10 cellular contexts compared by ENCODE assay signal in genomic region chr16:75620326-75621169, GRCh38. TPM values are rescaled to one million over a fixed set of nuclear protein-coding genes. Genes with fewer than 3 reads are reported as not detected.
DNase-seq lines count a peak whose midpoint lies in the region; TF ChIP-seq lines count a peak whose summit lies in the region.
"Had no signal": no experiment of that assay in that cellular context is flagged by ENCODE, and none has a peak within 500 bp of the region (broad histone marks: within the 10 kb centered on the region; RNA-seq: fewer than 3 reads in every experiment).

No MANE protein-coding gene starts in this region.

- BruUV-seq in mammary epithelial cell (replicated peaks; lab: Mats Ljungman, UMichigan), result no TSS peak

- POLR2A ChIA-PET in activated CD4-positive, alpha-beta memory T cell treated with anti-CD3 and anti-CD28 coated beads for 36 hours (lab: Charles Lee), result interaction anchor here (1.2 to 3.7 kb wide), 3 partner anchors 29 to 187 kb away, joined by 4 to 83 read pairs (median 17); partner anchors contain the start of genes CFDP1, GABARAPL2, KARS1 and TERF2IP

- no peaks in the 10 kb centered on the region for H4K20me1 ChIP-seq in mammary epithelial cell (ENCODE audit: insufficient read depth, low read length)

- TF ChIP-seq EP300 in esophagus muscularis mucosa (IDR thresholded peaks at IDR 0.05), result no peak

- H3K4me3 Mint-ChIP-seq in activated CD4-positive, alpha-beta memory T cell treated with anti-CD3 and anti-CD28 coated beads for 36 hours, result peak overlapping the region; percentile 96
- peak overlapping the region; percentile 32 for H3K4me3 Mint-ChIP-seq in stimulated activated naive CD8-positive, alpha-beta T cell treated with anti-CD3 and anti-CD28 coated beads, Interleukin-15, Interleukin-2, amounts not matched to agents 100 ng/mL and 50 ng/mL, for 24 hours

- H3K4me1 ChIP-seq in mammary epithelial cell (ENCODE audit: insufficient read depth, low read length) (peaks cover 11% of the 10 kb centered on the region), breast epithelium (peaks cover 0 to 11% of the 10 kb centered on the region in 2 donors), esophagus muscularis mucosa (peaks cover 14 to 32% (median 19%) of the 10 kb centered on the region in 4 donors)
- peaks cover 24% of the 10 kb centered on the region for H3K4me1 ChIP-seq in effector memory CD4-positive, alpha-beta T cell (ENCODE audit: control insufficient read depth, insufficient read depth, low read length, poor library complexity, severe bottlenecking)

- TF ChIP-seq CTCF in mammary epithelial cell (conservative IDR thresholded peaks at IDR 0.05 in 1 of 2, IDR thresholded peaks at IDR 0.05 in 1 of 2; ENCODE audit: extremely low read depth in 1 of 2, insufficient read depth in 1 of 2, low read depth in 1 of 2, low read length in 2 of 2) (no peak), breast epithelium (IDR thresholded peaks at IDR 0.05) (no peak), esophagus muscularis mucosa (IDR thresholded peaks at IDR 0.05) (no peak)

- peak overlapping the region; percentile 78 for H3K27ac Mint-ChIP-seq in activated CD4-positive, alpha-beta memory T cell treated with anti-CD3 and anti-CD28 coated beads for 36 hours
- peak overlapping the region; percentile 71 for H3K27ac Mint-ChIP-seq in stimulated activated naive CD8-positive, alpha-beta T cell treated with anti-CD3 and anti-CD28 coated beads, Interleukin-15, Interleukin-2, amounts not matched to agents 100 ng/mL and 50 ng/mL, for 24 hours

- TF ChIP-seq POLR2A in breast epithelium (IDR thresholded peaks at IDR 0.05) (no peak), esophagus muscularis mucosa (IDR thresholded peaks at IDR 0.05; ENCODE audit: low read depth) (no peak)

- dilution Hi-C loops in mammary epithelial cell (cut with HindIII; ENCODE audit: low sequenced_read_pairs), result no loop called here

- in situ Hi-C loops in mammary epithelial cell (cut with MboI; ENCODE audit: low sequenced_read_pairs in 2 of 2), result no loop called here

- H3K9ac ChIP-seq in mammary epithelial cell (ENCODE audit: insufficient read depth, low read length), result no peak overlapping the region

- peaks cover 42% of the 10 kb centered on the region for H3K36me3 Mint-ChIP-seq in activated CD4-positive, alpha-beta memory T cell treated with anti-CD3 and anti-CD28 coated beads for 36 hours
- peaks cover 51% of the 10 kb centered on the region for H3K36me3 Mint-ChIP-seq in stimulated activated naive CD8-positive, alpha-beta T cell treated with anti-CD3 and anti-CD28 coated beads, Interleukin-15, Interleukin-2, amounts not matched to agents 100 ng/mL and 50 ng/mL, for 24 hours (ENCODE audit: low read depth)

- peaks cover 56% of the 10 kb centered on the region for H3K4me1 Mint-ChIP-seq in activated CD4-positive, alpha-beta memory T cell treated with anti-CD3 and anti-CD28 coated beads for 36 hours (ENCODE audit: low read depth)
- peaks cover 33% of the 10 kb centered on the region for H3K4me1 Mint-ChIP-seq in stimulated activated naive CD8-positive, alpha-beta T cell treated with anti-CD3 and anti-CD28 coated beads, Interleukin-15, Interleukin-2, amounts not matched to agents 100 ng/mL and 50 ng/mL, for 24 hours (ENCODE audit: low read depth)

- H3K79me2 ChIP-seq in mammary epithelial cell (ENCODE audit: insufficient read depth, low read length), result peaks cover 26% of the 10 kb centered on the region

- no peak overlapping the region for H2AFZ ChIP-seq in mammary epithelial cell (ENCODE audit: low read depth, low read length)

- no peak overlapping the region for H3K4me3 ChIP-seq in mammary epithelial cell (replicated peaks in 1 of 3; ENCODE audit: insufficient read depth in 1 of 3, low read depth in 2 of 3, low read length in 3 of 3)
- no peak overlapping the region for H3K4me3 ChIP-seq in breast epithelium
- no peak overlapping the region for H3K4me3 ChIP-seq in effector memory CD4-positive, alpha-beta T cell (ENCODE audit: insufficient read depth, low read depth, low read length, poor library complexity, severe bottlenecking)
- no peak overlapping the region for H3K4me3 ChIP-seq in esophagus muscularis mucosa

- 92% methylated on average over 20 of the region's 20 CpGs for WGBS in mammary epithelial cell (ENCODE audit: low coverage, missing lambda C conversion rate)
- WGBS in esophagus muscularis mucosa, result 89% methylated on average over 19 of the region's 20 CpGs

- H3K27ac ChIP-seq in mammary epithelial cell (ENCODE audit: insufficient read depth, low read depth, low read length), result no peak overlapping the region
- no peak overlapping the region for H3K27ac ChIP-seq in breast epithelium
- peak overlapping the region; percentile 11 for H3K27ac ChIP-seq in effector memory CD4-positive, alpha-beta T cell (ENCODE audit: insufficient read depth, low read length, poor library complexity, severe bottlenecking)
- H3K27ac ChIP-seq in esophagus muscularis mucosa (replicated peaks in 1 of 4), result no peak overlapping the region

- DNase-seq in mammary epithelial cell, result no peak
- DNase-seq in breast epithelium (ENCODE audit: low spot score in 2 of 2), result no peak
- peak; percentile 72 for DNase-seq in activated CD4-positive, alpha-beta memory T cell treated with anti-CD3 and anti-CD28 coated beads for 36 hours
- DNase-seq in effector memory CD4-positive, alpha-beta T cell, result peak; percentile 43 to 64 (median 61)
- DNase-seq in HuH-7.5 (ENCODE audit: low spot score), result no peak
- DNase-seq in esophagus muscularis mucosa (ENCODE audit: extremely low spot score), result no peak
- DNase-seq in NOMO-1 (lab: John Stamatoyannopoulos, UW; ENCODE audit: unreplicated experiment in 2 of 2), result no peak
- DNase-seq: NCI-H1436 treated with DMSO at 0.1 percent for 48 hours had no signal

- intact Hi-C loops in mammary epithelial cell (cut with micrococcal nuclease), result loop anchor here (5.0 kb wide), 3 partner anchors 188 to 522 kb away; partner anchors contain the start of gene CFDP1
- intact Hi-C loops in breast epithelium (cut with DNase I; ENCODE audit: low total_unique reads), result no loop called here
- intact Hi-C loops in activated CD4-positive, alpha-beta memory T cell treated with anti-CD3 and anti-CD28 coated beads for 36 hours (cut with micrococcal nuclease), result loop anchor here (2.0 kb wide), 1 partner anchor 610 kb away; no protein-coding TSS in a partner anchor
- intact Hi-C loops in esophagus muscularis mucosa (cut with DNase I), result loop anchor here (10.0 kb wide), 1 partner anchor 146 kb away; no protein-coding TSS in a partner anchor

- H3K36me3 ChIP-seq in mammary epithelial cell (ENCODE audit: insufficient read depth, low read length) (peaks cover 13% of the 10 kb centered on the region), breast epithelium (no peaks in the 10 kb centered on the region), esophagus muscularis mucosa (peaks cover 9 to 55% (median 50%) of the 10 kb centered on the region in 4 donors)
- peaks cover 6% of the 10 kb centered on the region for H3K36me3 ChIP-seq in effector memory CD4-positive, alpha-beta T cell (ENCODE audit: control insufficient read depth, insufficient read depth, low read length)

- H3K27me3 Mint-ChIP-seq in activated CD4-positive, alpha-beta memory T cell treated with anti-CD3 and anti-CD28 coated beads for 36 hours, result no peaks in the 10 kb centered on the region
- H3K27me3 Mint-ChIP-seq in stimulated activated naive CD8-positive, alpha-beta T cell treated with anti-CD3 and anti-CD28 coated beads, Interleukin-15, Interleukin-2, amounts not matched to agents 100 ng/mL and 50 ng/mL, for 24 hours, result no peaks in the 10 kb centered on the region

- H3K9me3 Mint-ChIP-seq in activated CD4-positive, alpha-beta memory T cell treated with anti-CD3 and anti-CD28 coated beads for 36 hours, result no peaks in the 10 kb centered on the region
- H3K9me3 Mint-ChIP-seq in stimulated activated naive CD8-positive, alpha-beta T cell treated with anti-CD3 and anti-CD28 coated beads, Interleukin-15, Interleukin-2, amounts not matched to agents 100 ng/mL and 50 ng/mL, for 24 hours, result no peaks in the 10 kb centered on the region

- H3K27me3 ChIP-seq in mammary epithelial cell (ENCODE audit: insufficient read depth, low read length) (no peaks in the 10 kb centered on the region), breast epithelium (no peaks in the 10 kb centered on the region), esophagus muscularis mucosa (no peaks in the 10 kb centered on the region)
- H3K27me3 ChIP-seq in effector memory CD4-positive, alpha-beta T cell (replicated peaks; ENCODE audit: control insufficient read depth, insufficient read depth, low read length, poor library complexity, severe bottlenecking), result no peaks in the 10 kb centered on the region

- CTCF ChIA-PET in mammary epithelial cell (lab: Charles Lee; ENCODE audit: low non-redundant PET), result interaction anchor here (0.7 kb wide), 1 partner anchor 27 kb away, joined by 4 read pairs; no protein-coding TSS in a partner anchor
- CTCF ChIA-PET in activated CD4-positive, alpha-beta memory T cell treated with anti-CD3 and anti-CD28 coated beads for 36 hours (lab: Charles Lee), result interaction anchor here (0.5 to 5.1 kb wide), 9 partner anchors 9 to 421 kb away, joined by 3 to 35 read pairs (median 5); partner anchors contain the start of genes KARS1, TERF2IP and TMEM231

- H3K9me3 ChIP-seq in mammary epithelial cell (replicated peaks; ENCODE audit: insufficient read depth, low read length), result no peaks in the 10 kb centered on the region
- no peaks in the 10 kb centered on the region for H3K9me3 ChIP-seq in breast epithelium
- H3K9me3 ChIP-seq in effector memory CD4-positive, alpha-beta T cell (ENCODE audit: control insufficient read depth, low read length), result no peaks in the 10 kb centered on the region
- no peaks in the 10 kb centered on the region for H3K9me3 ChIP-seq in esophagus muscularis mucosa

- peak overlapping the region; percentile 98 for H3K4me2 ChIP-seq in mammary epithelial cell (ENCODE audit: insufficient read depth, low read depth, low read length)

RNA-seq across cellular contexts. Expression of gene ADAT1, which starts 2.5 kb away (rescaled TPM):
- 10 to 100 TPM; 62.0 to 86.5 TPM for total RNA-seq in mammary epithelial cell
- 36.3 TPM for polyA plus RNA-seq in mammary epithelial cell
- 23.8 TPM for polyA minus RNA-seq in mammary epithelial cell
- 10 to 100 TPM; 30.1 to 74.9 (median 62.3) TPM for total RNA-seq in breast epithelium
- total RNA-seq in activated CD4-positive, alpha-beta memory T cell treated with anti-CD3 and anti-CD28 coated beads for 36 hours, result 10 to 100 TPM; 39.9 to 40.2 TPM
- 10 to 100 TPM; 17.0 to 33.6 (median 22.7) TPM for total RNA-seq in esophagus muscularis mucosa

RNA-seq across cellular contexts. Expression of gene KARS1, which starts 26.9 kb away (rescaled TPM):
- total RNA-seq in mammary epithelial cell, result 100 to 1,000 TPM; 114 to 162 TPM
- polyA plus RNA-seq in mammary epithelial cell, result 165 TPM
- polyA minus RNA-seq in mammary epithelial cell, result 178 TPM
- total RNA-seq in breast epithelium, result 100 to 1,000 TPM; 107 to 135 (median 114) TPM
- total RNA-seq in activated CD4-positive, alpha-beta memory T cell treated with anti-CD3 and anti-CD28 coated beads for 36 hours, result 100 to 1,000 TPM; 273 to 277 TPM
- total RNA-seq in esophagus muscularis mucosa, result 100 to 1,000 TPM in 3 of 4 donors, 10 to 100 TPM in 1; 95.1 to 120 (median 102) TPM

RNA-seq across cellular contexts. Expression of gene TERF2IP, which starts 27.0 kb away (rescaled TPM):
- total RNA-seq in mammary epithelial cell (10 to 100 TPM; 31.7 to 40.3 TPM), breast epithelium (10 to 100 TPM; 68.2 to 79.0 (median 76.0) TPM), esophagus muscularis mucosa (10 to 100 TPM; 62.3 to 83.7 (median 64.1) TPM)
- 15.5 TPM for polyA plus RNA-seq in mammary epithelial cell
- polyA minus RNA-seq in mammary epithelial cell, result 2.8 TPM
- 10 to 100 TPM; 80.3 to 85.1 TPM for total RNA-seq in activated CD4-positive, alpha-beta memory T cell treated with anti-CD3 and anti-CD28 coated beads for 36 hours

RNA-seq across cellular contexts. Expression of gene GABARAPL2, which starts 54.4 kb away (rescaled TPM):
- total RNA-seq in mammary epithelial cell, result 10 to 100 TPM; 41.2 to 63.2 TPM
- polyA plus RNA-seq in mammary epithelial cell, result 76.8 TPM
- 49.6 TPM for polyA minus RNA-seq in mammary epithelial cell
- total RNA-seq in breast epithelium, result 100 to 1,000 TPM in 2 of 3 donors, 10 to 100 TPM in 1; 95.2 to 128 (median 104) TPM
- total RNA-seq in activated CD4-positive, alpha-beta memory T cell treated with anti-CD3 and anti-CD28 coated beads for 36 hours, result 10 to 100 TPM; 71.5 to 76.1 TPM
- total RNA-seq in esophagus muscularis mucosa, result 100 to 1,000 TPM in 2 of 4 donors, 10 to 100 TPM in 2; 84.5 to 114 (median 101) TPM

RNA-seq across cellular contexts. Expression of gene CPHXL2, which starts 56.3 kb away (rescaled TPM):
- total RNA-seq in mammary epithelial cell (not detected), breast epithelium (not detected), esophagus muscularis mucosa (not detected)
- polyA plus RNA-seq in mammary epithelial cell, result not detected
- polyA minus RNA-seq in mammary epithelial cell, result not detected
- total RNA-seq in activated CD4-positive, alpha-beta memory T cell treated with anti-CD3 and anti-CD28 coated beads for 36 hours, result not detected
- total RNA-seq: cerebellum had no signal

Comparison
In these comparisons a context has a peak if more than half of its experiments do, and no peak if none do; other contexts are left out.
1. DNase-seq: peak in activated CD4-positive, alpha-beta memory T cell treated with anti-CD3 and anti-CD28 coated beads for 36 hours (single experiment) and effector memory CD4-positive, alpha-beta T cell (3 of 3); none in mammary epithelial cell (single experiment), breast epithelium (0 of 2), HuH-7.5 (single experiment), esophagus muscularis mucosa (single experiment) and NOMO-1 (0 of 2).